Comparison of ENCODE assay signal across 34 cellular contexts in genomic region chr20:37284691-37285124, GRCh38. TPM values are rescaled to one million over a fixed set of nuclear protein-coding genes. Genes with fewer than 3 reads are reported as not detected.
"Had no signal": no experiment of that assay in that cellular context is flagged by ENCODE, and none has a peak within 500 bp of the region (broad histone marks: within the 10 kb centered on the region; RNA-seq: fewer than 3 reads in every experiment).

No MANE protein-coding gene starts in this region.

- H3K27ac Mint-ChIP-seq: activated B cell treated with CpG ODN at 0.5 μM for 24 hours; activated CD8-positive, alpha-beta T cell treated with anti-CD3 and anti-CD28 coated beads for 36 hours; activated naive CD4-positive, alpha-beta T cell treated with anti-CD3 and anti-CD28 coated beads, Interleukin-2, amount 10 ng/mL, durations not matched to agents 7 days and 5 days; activated naive CD4-positive, alpha-beta T cell treated with anti-CD3 and anti-CD28 coated beads, Interleukin-2, amount 50 U/mL, for 72 hours; activated naive CD8-positive, alpha-beta T cell treated with anti-CD3 and anti-CD28 coated beads, Interleukin-2, amount 10 ng/mL, durations not matched to agents 7 days and 5 days; activated T-helper 17 cell treated with anti-CD3 and anti-CD28 coated beads, Interleukin-2, amount 50 U/mL, for 72 hours; effector memory CD8-positive, alpha-beta T cell; T-helper 17 cell; T-helper 2 cell treated with Interferon-gamma antibody and Interleukin-4, amounts not matched to agents 5 μg/mL and 100 μg/mL, for 36 hours had no signal

- H3K9me3 Mint-ChIP-seq: activated B cell treated with CpG ODN at 0.5 μM for 24 hours; activated CD8-positive, alpha-beta T cell treated with anti-CD3 and anti-CD28 coated beads for 36 hours; activated naive CD4-positive, alpha-beta T cell treated with anti-CD3 and anti-CD28 coated beads, Interleukin-2, amount 10 ng/mL, durations not matched to agents 7 days and 5 days; activated naive CD4-positive, alpha-beta T cell treated with anti-CD3 and anti-CD28 coated beads, Interleukin-2, amount 50 U/mL, for 72 hours; activated naive CD8-positive, alpha-beta T cell treated with anti-CD3 and anti-CD28 coated beads, Interleukin-2, amount 10 ng/mL, durations not matched to agents 7 days and 5 days; activated T-cell treated with anti-CD3 and anti-CD28 coated beads, Interleukin-2, amount 50 U/mL, for 4 hours; activated T-helper 17 cell treated with anti-CD3 and anti-CD28 coated beads, Interleukin-2, amount 50 U/mL, for 72 hours; central memory CD8-positive, alpha-beta T cell; effector memory CD8-positive, alpha-beta T cell; T-helper 2 cell treated with Interferon-gamma antibody and Interleukin-4, amounts not matched to agents 5 μg/mL and 100 μg/mL, for 36 hours had no signal

- H3K27me3 Mint-ChIP-seq: activated B cell treated with CpG ODN at 0.5 μM for 24 hours; activated T-helper 17 cell treated with anti-CD3 and anti-CD28 coated beads, Interleukin-2, amount 50 U/mL, for 72 hours had no signal

- ATAC-seq: activated CD4-positive, CD25-positive, alpha-beta regulatory T cell treated with anti-CD3 and anti-CD28 coated beads, Interleukin-2, amount 50 U/mL, for 24 hours; activated CD8-positive, alpha-beta T cell treated with anti-CD3 and anti-CD28 coated beads for 36 hours; activated naive CD4-positive, alpha-beta T cell treated with anti-CD3 and anti-CD28 coated beads, Interleukin-2, amount 50 U/mL, for 72 hours; activated T-cell treated with anti-CD3 and anti-CD28 coated beads, Interleukin-2, amount 50 U/mL, for 4 hours; activated T-helper 17 cell treated with anti-CD3 and anti-CD28 coated beads, Interleukin-2, amount 50 U/mL, for 72 hours; effector memory CD8-positive, alpha-beta T cell; foreskin keratinocyte; gastrocnemius medialis; T-helper 17 cell had no signal

- DNase-seq: activated B cell treated with CpG ODN at 0.5 μM for 24 hours; activated CD4-positive, alpha-beta T cell treated with anti-CD3 and anti-CD28 coated beads for 48 hours; activated CD4-positive, alpha-beta T cell treated with anti-CD3 and anti-CD28 coated beads, Interleukin-2, amount 50 U/mL, for 1 hour; activated CD4-positive, alpha-beta T cell treated with anti-CD3 and anti-CD28 coated beads, Interleukin-2, amount 50 U/mL, for 48 hours; activated CD8-positive, alpha-beta memory T cell treated with anti-CD3 and anti-CD28 coated beads for 24 hours; activated CD8-positive, alpha-beta T cell treated with anti-CD3 and anti-CD28 coated beads for 36 hours; activated gamma-delta T cell; activated naive CD4-positive, alpha-beta T cell; activated naive CD4-positive, alpha-beta T cell treated with anti-CD3 and anti-CD28 coated beads, Interleukin-2, amount 10 ng/mL, durations not matched to agents 7 days and 5 days; activated naive CD8-positive, alpha-beta T cell treated with anti-CD3 and anti-CD28 coated beads, Interleukin-2, amount 10 ng/mL, durations not matched to agents 7 days and 5 days; activated T-cell treated with anti-CD3 and anti-CD28 coated beads, Interleukin-2, amount 50 U/mL, for 4 hours; cortex of kidney; dermis blood vessel endothelial cell; effector CD4-positive, alpha-beta T cell; effector memory CD8-positive, alpha-beta T cell; erythroblast; foreskin keratinocyte; gastrocnemius medialis; glutamatergic neuron; T-helper 1 cell; T-helper 17 cell; T1000; WERI-Rb-1 had no signal

- H3K27me3 ChIP-seq: ascending aorta, breast epithelium, cardiac muscle cell, esophagus muscularis mucosa, foreskin keratinocyte, gastrocnemius medialis had no signal

- H3K4me3 ChIP-seq: ascending aorta, breast epithelium, cardiac muscle cell, esophagus muscularis mucosa, gastrocnemius medialis had no signal

- H3K36me3 ChIP-seq: ascending aorta, breast epithelium, cardiac muscle cell, esophagus muscularis mucosa, gastrocnemius medialis had no signal

- H3K27ac ChIP-seq: ascending aorta, breast epithelium, cardiac muscle cell, esophagus muscularis mucosa, foreskin keratinocyte, gastrocnemius medialis, WERI-Rb-1 had no signal

- H3K4me1 Mint-ChIP-seq: activated T-helper 17 cell treated with anti-CD3 and anti-CD28 coated beads, Interleukin-2, amount 50 U/mL, for 72 hours; central memory CD8-positive, alpha-beta T cell had no signal

- H3K4me3 Mint-ChIP-seq: activated B cell treated with CpG ODN at 0.5 μM for 24 hours; activated CD8-positive, alpha-beta T cell treated with anti-CD3 and anti-CD28 coated beads for 36 hours; activated naive CD4-positive, alpha-beta T cell treated with anti-CD3 and anti-CD28 coated beads, Interleukin-2, amount 10 ng/mL, durations not matched to agents 7 days and 5 days; activated naive CD8-positive, alpha-beta T cell treated with anti-CD3 and anti-CD28 coated beads, Interleukin-2, amount 10 ng/mL, durations not matched to agents 7 days and 5 days; activated T-cell treated with anti-CD3 and anti-CD28 coated beads, Interleukin-2, amount 50 U/mL, for 4 hours; activated T-helper 17 cell treated with anti-CD3 and anti-CD28 coated beads, Interleukin-2, amount 50 U/mL, for 72 hours; brain; central memory CD8-positive, alpha-beta T cell; effector memory CD8-positive, alpha-beta T cell; T-helper 17 cell; T-helper 2 cell treated with Interferon-gamma antibody and Interleukin-4, amounts not matched to agents 5 μg/mL and 100 μg/mL, for 36 hours had no signal

- H3K4me1 ChIP-seq: ascending aorta, breast epithelium, foreskin keratinocyte had no signal

- H3K36me3 Mint-ChIP-seq: activated naive CD4-positive, alpha-beta T cell treated with anti-CD3 and anti-CD28 coated beads, Interleukin-2, amount 10 ng/mL, durations not matched to agents 7 days and 5 days; activated naive CD4-positive, alpha-beta T cell treated with anti-CD3 and anti-CD28 coated beads, Interleukin-2, amount 50 U/mL, for 72 hours; activated naive CD8-positive, alpha-beta T cell treated with anti-CD3 and anti-CD28 coated beads, Interleukin-2, amount 10 ng/mL, durations not matched to agents 7 days and 5 days; brain had no signal

- H3K9me3 ChIP-seq: ascending aorta, breast epithelium, esophagus muscularis mucosa, gastrocnemius medialis had no signal

RNA-seq across cellular contexts. Expression of gene GHRH, which starts 23.1 kb away (rescaled TPM):
- total RNA-seq: activated B cell treated with CpG ODN at 0.5 μM for 24 hours; activated CD8-positive, alpha-beta T cell treated with anti-CD3 and anti-CD28 coated beads for 36 hours; activated naive CD4-positive, alpha-beta T cell treated with anti-CD3 and anti-CD28 coated beads, Interleukin-2, amount 50 U/mL, for 72 hours; activated naive CD8-positive, alpha-beta T cell treated with anti-CD3 and anti-CD28 coated beads, Interleukin-2, amount 10 ng/mL, durations not matched to agents 7 days and 5 days; activated T-cell treated with anti-CD3 and anti-CD28 coated beads, Interleukin-2, amount 50 U/mL, for 4 hours; activated T-helper 17 cell treated with anti-CD3 and anti-CD28 coated beads, Interleukin-2, amount 50 U/mL, for 72 hours; ascending aorta; breast epithelium; cerebellum; dermis blood vessel endothelial cell; esophagus muscularis mucosa; foreskin keratinocyte; gastrocnemius medialis; T-helper 17 cell had no signal
- polyA plus RNA-seq: foreskin keratinocyte had no signal
